In genomic region chr12:57838594-57839302, GRCh38 we compare ENCODE assay signal across 1 cellular context.
TF ChIP-seq lines count a peak whose summit lies in the region.

No MANE protein-coding gene starts in this region.

TF ChIP-seq in K562, 482 proteins besides CTCF, POLR2A, EP300 and RAD21 (continued from another document):
- TF ChIP-seq RBM25 (IDR thresholded peaks at IDR 0.05; ENCODE audit: low read depth, low read length, severe bottlenecking) (peak; percentile 95), ADNP (tag; IDR thresholded peaks at IDR 0.05) (peak; percentile 78), CHD4 (IDR thresholded peaks at IDR 0.05; ENCODE audit: insufficient read depth, insufficient replicate concordance, low read depth, low read length, poor library complexity, severe bottlenecking) (peak; percentile 27), POLR2AphosphoS2 (IDR thresholded peaks at IDR 0.05; ENCODE audit: low read length) (no peak), TBP (optimal IDR thresholded peaks at IDR 0.05; ENCODE audit: low read depth, low read length) (no peak), NR1H2 (CRISPR knock-in tag; IDR thresholded peaks at IDR 0.05) (no peak), BCOR (IDR thresholded peaks at IDR 0.05) (peak; percentile 86)
